ENCODE assay signal across 10 cellular contexts in genomic region chr10:103679096-103679790, GRCh38.
DNase-seq lines count a peak whose midpoint lies in the region; ATAC-seq and TF ChIP-seq lines count a peak whose summit lies in the region.
"Had no signal": no experiment of that assay in that cellular context is flagged by ENCODE, and none has a peak within 500 bp of the region (broad histone marks: within the 10 kb centered on the region; RNA-seq: fewer than 3 reads in every experiment).

No MANE protein-coding gene starts in this region.

- H3K4me2 ChIP-seq in mesenchymal stem cell (ENCODE audit: low read length, poor library complexity, severe bottlenecking) (no peak overlapping the region), mesendoderm (ENCODE audit: low read length) (no peak overlapping the region)

- H3K9me3 ChIP-seq in mesenchymal stem cell (ENCODE audit: control insufficient read depth, low read length), result no peaks in the 10 kb centered on the region

- H3K18ac ChIP-seq in mesenchymal stem cell (ENCODE audit: low read depth in 1 of 2, low read length in 2 of 2) (peak overlapping the region; percentile 48 to 67), mesendoderm (ENCODE audit: low read length) (no peak overlapping the region)

- 93% methylated on average over 4 of the region's 4 CpGs for WGBS in mesenchymal stem cell
- no CpG with 5 or more reads among the region's 4 CpGs for whole genome bisulfite sequencing in mesendoderm (ENCODE audit: extremely low coverage, insufficient coverage, low lambda C conversion rate)

- no peaks in the 10 kb centered on the region for H3K79me2 ChIP-seq in mesendoderm (ENCODE audit: control insufficient read depth, insufficient read depth, low read length)

- DNase-seq in GM12865 (ENCODE audit: low read depth) (peak; percentile 64), mesenchymal stem cell (no peak), NCI-H748 treated with DMSO at 0.1 percent for 48 hours (lab: John Stamatoyannopoulos, UW) (no peak), DMS153 (lab: John Stamatoyannopoulos, UW) (no peak), mesendoderm (no peak)
- no peak for DNase-seq in activated CD4-positive, CD25-positive, alpha-beta regulatory T cell (lab: John Stamatoyannopoulos, UW)
- DNase-seq: activated T-cell treated with anti-CD3 and anti-CD28 coated beads, Interleukin-2, amount 50 U/mL, for 1 hour; NCI-H2081 treated with DMSO at 0.1 percent for 48 hours had no signal

- TF ChIP-seq CTCF in GM12865 (IDR thresholded peaks at IDR 0.05; ENCODE audit: insufficient read depth, low read depth, low read length, missing control alignments), result no peak

- H2BK15ac ChIP-seq in mesenchymal stem cell (ENCODE audit: low read depth, poor library complexity, severe bottlenecking) (peak overlapping the region; percentile 74), mesendoderm (replicated peaks; ENCODE audit: low read depth) (no peak overlapping the region)

- H3K4ac ChIP-seq in mesenchymal stem cell (ENCODE audit: low read depth in 1 of 2, low read length in 2 of 2) (peak overlapping the region; percentile 6 to 70), mesendoderm (ENCODE audit: low read depth, low read length) (no peak overlapping the region)

- H3K4me3 ChIP-seq in GM12865 (ENCODE audit: low read depth, low read length) (no peak overlapping the region), mesenchymal stem cell (ENCODE audit: insufficient read depth in 1 of 2, low read depth in 1 of 2, low read length in 2 of 2) (no peak overlapping the region), mesendoderm (ENCODE audit: low read length) (no peak overlapping the region)

- H4K5ac ChIP-seq in mesendoderm (ENCODE audit: low read length), result no peak overlapping the region

- H3K23ac ChIP-seq in mesenchymal stem cell (ENCODE audit: low read length in 2 of 2) (no peak overlapping the region), mesendoderm (ENCODE audit: low read length) (no peak overlapping the region)

- H2BK12ac ChIP-seq in mesenchymal stem cell (ENCODE audit: low read length in 2 of 2), result peak overlapping the region; percentile 50 to 92

- H2BK5ac ChIP-seq in mesenchymal stem cell (ENCODE audit: low read depth, low read length, poor library complexity, severe bottlenecking) (no peak overlapping the region), mesendoderm (ENCODE audit: low read length) (no peak overlapping the region)

- H2AK5ac ChIP-seq in mesenchymal stem cell (ENCODE audit: low read length, severe bottlenecking), result peak overlapping the region; percentile 50
- no peak overlapping the region for H2AK5ac ChIP-seq in mesendoderm (ENCODE audit: low read length)

- H3K27ac ChIP-seq in mesenchymal stem cell (ENCODE audit: low read length, poor library complexity, severe bottlenecking) (no peak overlapping the region), mesendoderm (ENCODE audit: low read depth, low read length) (no peak overlapping the region)

- H4K91ac ChIP-seq in mesenchymal stem cell (ENCODE audit: low read length), result peak overlapping the region; percentile 91

- H3K36me3 ChIP-seq in mesenchymal stem cell (ENCODE audit: control insufficient read depth in 1 of 2, insufficient read depth in 2 of 2, low read depth in 1 of 2, low read length in 2 of 2) (peaks cover 3 to 5% of the 10 kb centered on the region in 2 experiments), mesendoderm (ENCODE audit: control insufficient read depth, insufficient read depth, low read length) (no peaks in the 10 kb centered on the region)

- H3K4me1 ChIP-seq in mesenchymal stem cell (ENCODE audit: control insufficient read depth, insufficient read depth, low read depth, low read length) (peaks cover 28% of the 10 kb centered on the region), mesendoderm (ENCODE audit: control insufficient read depth, low read depth, low read length) (no peaks in the 10 kb centered on the region)

- H3K14ac ChIP-seq in mesenchymal stem cell (ENCODE audit: low read length in 2 of 2), result no peak overlapping the region

- H3K79me1 ChIP-seq in mesenchymal stem cell (replicated peaks; ENCODE audit: low read length, poor library complexity, severe bottlenecking) (no peaks in the 10 kb centered on the region), mesendoderm (ENCODE audit: low read length) (no peaks in the 10 kb centered on the region)

- ATAC-seq in GM21526 (IDR thresholded peaks at IDR 0.05; ENCODE audit: low FRiP score, unreplicated experiment), result peak; percentile 50
- ATAC-seq in HG03521 (IDR thresholded peaks at IDR 0.05; ENCODE audit: unreplicated experiment), result peak; percentile 61

- peak overlapping the region; percentile 55 for H4K8ac ChIP-seq in mesenchymal stem cell (ENCODE audit: low read length)
- no peak overlapping the region for H4K8ac ChIP-seq in mesendoderm (ENCODE audit: low read depth, low read length)

- no peak overlapping the region for H2BK120ac ChIP-seq in mesenchymal stem cell (ENCODE audit: low read depth, low read length)
- no peak overlapping the region for H2BK120ac ChIP-seq in mesendoderm (ENCODE audit: low read depth, low read length)

- H3K9ac ChIP-seq in mesenchymal stem cell (ENCODE audit: low read length), result peak overlapping the region; percentile 93
- H3K9ac ChIP-seq in mesendoderm (ENCODE audit: low read length), result no peak overlapping the region

- H3K27me3 ChIP-seq in mesenchymal stem cell (ENCODE audit: control insufficient read depth in 1 of 2, insufficient read depth in 1 of 2, low read length in 2 of 2) (no peaks in the 10 kb centered on the region), mesendoderm (ENCODE audit: insufficient read depth, low read length, poor library complexity) (no peaks in the 10 kb centered on the region)

- no peak overlapping the region for H2AFZ ChIP-seq in mesenchymal stem cell (ENCODE audit: low read depth, low read length)

- H3K56ac ChIP-seq in mesendoderm (ENCODE audit: low read length), result no peak overlapping the region
